In genomic region chr4:138399041-138399440, GRCh38 we compare ENCODE assay signal across 23 cellular contexts.
DNase-seq lines count a peak whose midpoint lies in the region; ATAC-seq, FAIRE-seq and TF ChIP-seq lines count a peak whose summit lies in the region.
"Had no signal": no experiment of that assay in that cellular context is flagged by ENCODE, and none has a peak within 500 bp of the region (broad histone marks: within the 10 kb centered on the region; RNA-seq: fewer than 3 reads in every experiment).

No MANE protein-coding gene starts in this region.

- H3K27ac ChIP-seq in GM23338 (ENCODE audit: low read depth) (peak overlapping the region; percentile 60; the same call in 1 of the 2 replicates), VCaP (peak overlapping the region; percentile 7; the same call in 1 of the 2 replicates), endodermal cell (ENCODE audit: low read depth, low read length) (no peak overlapping the region), pancreas (peak overlapping the region; percentile 18 to 56 (median 40)), thyroid gland (no peak overlapping the region)
- H3K27ac ChIP-seq: C4-2B, SJSA1 had no signal

- H3K9me2 ChIP-seq in GM23338 (ENCODE audit: insufficient read depth) = no peaks in the 10 kb centered on the region

- intact Hi-C loops in pancreas (cut with DNase I) (no loop called here), thyroid gland (cut with DNase I) (no loop called here)

- H3K36me3 Mint-ChIP-seq in GM23338 (ENCODE audit: low read depth) = no peaks in the 10 kb centered on the region
- H3K36me3 Mint-ChIP-seq in endodermal cell (ENCODE audit: low read depth) = peaks cover 3% of the 10 kb centered on the region
- H3K36me3 Mint-ChIP-seq: CD8-positive, alpha-beta memory T cell had no signal

- no peaks in the 10 kb centered on the region for H3F3A ChIP-seq in GM23338 (replicated peaks; ENCODE audit: low read depth)

- no peaks in the 10 kb centered on the region for H3K79me2 ChIP-seq in GM23338 (replicated peaks; ENCODE audit: insufficient read depth)

- FAIRE-seq in pancreas (lab: Jason Lieb, UNC) = no peak
- FAIRE-seq: GM18507 had no signal

- TF ChIP-seq POLR2A in thyroid gland (IDR thresholded peaks at IDR 0.05) = no peak

- H3K36me3 ChIP-seq in GM23338 (ENCODE audit: insufficient read depth) = no peaks in the 10 kb centered on the region
- H3K36me3 ChIP-seq in endodermal cell (ENCODE audit: control insufficient read depth, insufficient read depth, low read length) = no peaks in the 10 kb centered on the region
- no peaks in the 10 kb centered on the region for H3K36me3 ChIP-seq in pancreas
- no peaks in the 10 kb centered on the region for H3K36me3 ChIP-seq in thyroid gland
- H3K36me3 ChIP-seq: HAP-1, SJSA1 had no signal

- H3K4me1 Mint-ChIP-seq in GM23338 (peaks cover 14% of the 10 kb centered on the region; the same call in 2 of the 3 replicates), endodermal cell (peaks cover 30% of the 10 kb centered on the region)
- H3K4me1 Mint-ChIP-seq: B cell; CD8-positive, alpha-beta memory T cell had no signal

- no peak for DNase-seq in GM23338 (ENCODE audit: low spot score)
- no peak for DNase-seq in endodermal cell
- DNase-seq in pancreas = no peak
- DNase-seq in thyroid gland = no peak
- DNase-seq: CD8-positive, alpha-beta memory T cell; DMS 273 treated with DMSO at 0.1 percent for 48 hours; GF-D8; GOT3; HFFc6; NCI-H1048; NCI-H1694; NCI-H82; NK-92 treated with Interleukin-12 subunit alpha and Interleukin-12 subunit beta, amount 100 ng/mL, for 24 hours; PC-3; Right ventricle myocardium superior had no signal

- H3K4me3 Mint-ChIP-seq in GM23338 (no peak overlapping the region), endodermal cell (no peak overlapping the region)
- H3K4me3 Mint-ChIP-seq: B cell; CD8-positive, alpha-beta memory T cell; HFFc6 had no signal

- H3K4me3 ChIP-seq in GM23338 (no peak overlapping the region), endodermal cell (ENCODE audit: low read length) (peak overlapping the region; percentile 66), pancreas (no peak overlapping the region), thyroid gland (replicated peaks in 1 of 3) (no peak overlapping the region)
- H3K4me3 ChIP-seq: HAP-1, SJSA1 had no signal

- H3K27ac Mint-ChIP-seq in GM23338 (no peak overlapping the region), endodermal cell (peak overlapping the region; percentile 81)
- H3K27ac Mint-ChIP-seq: B cell; CD8-positive, alpha-beta memory T cell; HFFc6 had no signal

- ATAC-seq in GM23338 = no peak
- ATAC-seq in pancreas = no peak
- ATAC-seq in GM18502 (IDR thresholded peaks at IDR 0.05; ENCODE audit: poor library complexity, unreplicated experiment) = no peak
- ATAC-seq in HG03432 (IDR thresholded peaks at IDR 0.05; ENCODE audit: unreplicated experiment) = no peak
- ATAC-seq: PC-3 had no signal

- H3K9me3 ChIP-seq in endodermal cell (ENCODE audit: control insufficient read depth, low read length) (no peaks in the 10 kb centered on the region), pancreas (no peaks in the 10 kb centered on the region), thyroid gland (no peaks in the 10 kb centered on the region)
- H3K9me3 ChIP-seq: HAP-1, SJSA1 had no signal

- H3K27me3 ChIP-seq in GM23338 (ENCODE audit: insufficient read depth) (no peaks in the 10 kb centered on the region), endodermal cell (ENCODE audit: control insufficient read depth, insufficient read depth, low read length, poor library complexity, severe bottlenecking) (no peaks in the 10 kb centered on the region), pancreas (no peaks in the 10 kb centered on the region), thyroid gland (no peaks in the 10 kb centered on the region)
- H3K27me3 ChIP-seq: SJSA1 had no signal

- H3K9me3 Mint-ChIP-seq in GM23338 = peaks cover 3% of the 10 kb centered on the region; the same call in 1 of the 3 replicates
- peaks cover 5% of the 10 kb centered on the region for H3K9me3 Mint-ChIP-seq in endodermal cell
- H3K9me3 Mint-ChIP-seq: HFFc6 had no signal

- H3K4me1 ChIP-seq in GM23338 (ENCODE audit: insufficient read depth) = peaks cover 12% of the 10 kb centered on the region; the same call in 1 of the 2 replicates
- H3K4me1 ChIP-seq in endodermal cell (ENCODE audit: control insufficient read depth, insufficient read depth, low read length) = peaks cover 15% of the 10 kb centered on the region
- peaks cover 7 to 20% (median 12%) of the 10 kb centered on the region in 3 donors for H3K4me1 ChIP-seq in pancreas
- H3K4me1 ChIP-seq in thyroid gland = peaks cover 5 to 7% of the 10 kb centered on the region in 2 donors
- H3K4me1 ChIP-seq: SJSA1 had no signal

- TF ChIP-seq CTCF in GM23338 (conservative IDR thresholded peaks at IDR 0.05; ENCODE audit: low read depth in 2 of 2) (no peak), VCaP (conservative IDR thresholded peaks at IDR 0.05) (no peak), endodermal cell (conservative IDR thresholded peaks at IDR 0.05) (no peak), pancreas (IDR thresholded peaks at IDR 0.05) (no peak), thyroid gland (IDR thresholded peaks at IDR 0.05) (no peak)

- WGBS in endodermal cell (ENCODE audit: insufficient coverage in 1 of 2, insufficient read length in 1 of 2), 2 experiments = 90% methylated on average over 1 of the region's 1 CpG; no CpG with 5 or more reads in 1 of the 2 experiments
- 13 to 33% methylated on average over 1 of the region's 1 CpG for WGBS in pancreas, 2 donors
- WGBS in thyroid gland, 2 donors = 31 to 74% methylated on average over 1 of the region's 1 CpG

- H3K9ac ChIP-seq in endodermal cell (ENCODE audit: extremely low read depth, low read length, poor library complexity, severe bottlenecking) = no peak overlapping the region

- no peak overlapping the region for H2AFZ ChIP-seq in GM23338

- H4K20me1 ChIP-seq in GM23338 (replicated peaks; ENCODE audit: insufficient read depth) = no peaks in the 10 kb centered on the region

- H3K27me3 Mint-ChIP-seq in GM23338 (ENCODE audit: insufficient read depth, low read depth, poor library complexity) (no peaks in the 10 kb centered on the region), endodermal cell (ENCODE audit: insufficient read depth) (no peaks in the 10 kb centered on the region)
- H3K27me3 Mint-ChIP-seq: B cell had no signal

- peak overlapping the region; percentile 53 for H3K4me2 ChIP-seq in GM23338

TF ChIP-seq in GM23338, 12 proteins besides CTCF, POLR2A, EP300 and RAD21:
- TF ChIP-seq STAT1 (IDR thresholded peaks at IDR 0.05; ENCODE audit: unreplicated experiment) = no peak
TF ChIP-seq in GM23338: peak in this region for 0.

Comparison
In these comparisons a context has a peak if more than half of its experiments do, and no peak if none do; other contexts are left out.
1. H3K27ac ChIP-seq: peak in GM23338 (single experiment), VCaP (single experiment) and pancreas (4 of 4); none in endodermal cell (single experiment) and thyroid gland (0 of 3).